Comparison of ENCODE assay signal across 8 cellular contexts in genomic region chrX:63754860-63755579, GRCh38.
DNase-seq lines count a peak whose midpoint lies in the region; ATAC-seq and TF ChIP-seq lines count a peak whose summit lies in the region.

No MANE protein-coding gene starts in this region.

- H3K27ac ChIP-seq in cingulate gyrus (ENCODE audit: low read depth, low read length): peak overlapping the region; percentile 89

- DNase-seq in Ammon's horn (ENCODE audit: low spot score) (peak; percentile 97), NCI-H510A treated with DMSO at 0.1 percent for 48 hours (lab: John Stamatoyannopoulos, UW) (peak; percentile 23), kidney glomerular epithelial cell (lab: John Stamatoyannopoulos, UW) (peak; percentile 66)
- peak; percentile 81 to 82 for DNase-seq in activated CD4-positive, alpha-beta T cell treated with anti-CD3 and anti-CD28 coated beads for 4 hours
- DNase-seq in stimulated activated CD4-positive, alpha-beta T cell treated with anti-CD3 and anti-CD28 coated beads, Interleukin-15, amount 100 ng/mL, for 48 hours (ENCODE audit: low read depth in 2 of 2): peak; percentile 75 to 79

- peak; percentile 96 for ATAC-seq in HG03432 (IDR thresholded peaks at IDR 0.05; ENCODE audit: unreplicated experiment)

- peak; percentile 77 for TF ChIP-seq POLR2A in GM19193 (IDR thresholded peaks at IDR 0.05; ENCODE audit: extremely low read depth, insufficient read depth, insufficient read length)

Comparison
In these comparisons a context has a peak if more than half of its experiments do, and no peak if none do; other contexts are left out.
1. Peak in every context shown above with its lines: DNase-seq, ATAC-seq and H3K27ac ChIP-seq.
2. DNase-seq: peak in every context shown above with its lines; median percentile 97 in Ammon's horn; 82 in activated CD4-positive, alpha-beta T cell treated with anti-CD3 and anti-CD28 coated beads for 4 hours; 77 in stimulated activated CD4-positive, alpha-beta T cell treated with anti-CD3 and anti-CD28 coated beads, Interleukin-15, amount 100 ng/mL, for 48 hours; 66 in kidney glomerular epithelial cell; 23 in NCI-H510A treated with DMSO at 0.1 percent for 48 hours.